Comparison of ENCODE assay signal across 1 cellular context in the genomic region with DNA sequence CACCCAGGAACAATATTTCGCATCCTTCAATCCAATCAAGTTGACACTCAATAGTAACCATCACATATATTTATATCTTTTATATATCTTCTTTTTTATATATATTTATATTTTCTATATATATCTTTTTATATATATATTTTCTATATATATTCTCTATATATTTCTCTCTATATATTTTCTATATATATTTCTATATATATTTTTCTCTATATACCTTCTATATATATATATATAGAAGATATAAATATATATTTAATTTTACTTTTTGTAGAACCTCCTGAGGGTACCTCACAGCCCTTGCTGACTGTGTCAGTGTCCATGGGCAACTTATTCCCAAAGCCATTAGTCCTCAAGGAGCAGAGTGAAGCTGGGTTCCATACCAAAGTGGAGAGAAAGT.
TF ChIP-seq lines count a peak whose summit lies in the region.

No MANE protein-coding gene starts in this region.

TF ChIP-seq in GM23338, 12 proteins besides CTCF, POLR2A, EP300 and RAD21 (continued from another document):
- TF ChIP-seq, protein P1, sequence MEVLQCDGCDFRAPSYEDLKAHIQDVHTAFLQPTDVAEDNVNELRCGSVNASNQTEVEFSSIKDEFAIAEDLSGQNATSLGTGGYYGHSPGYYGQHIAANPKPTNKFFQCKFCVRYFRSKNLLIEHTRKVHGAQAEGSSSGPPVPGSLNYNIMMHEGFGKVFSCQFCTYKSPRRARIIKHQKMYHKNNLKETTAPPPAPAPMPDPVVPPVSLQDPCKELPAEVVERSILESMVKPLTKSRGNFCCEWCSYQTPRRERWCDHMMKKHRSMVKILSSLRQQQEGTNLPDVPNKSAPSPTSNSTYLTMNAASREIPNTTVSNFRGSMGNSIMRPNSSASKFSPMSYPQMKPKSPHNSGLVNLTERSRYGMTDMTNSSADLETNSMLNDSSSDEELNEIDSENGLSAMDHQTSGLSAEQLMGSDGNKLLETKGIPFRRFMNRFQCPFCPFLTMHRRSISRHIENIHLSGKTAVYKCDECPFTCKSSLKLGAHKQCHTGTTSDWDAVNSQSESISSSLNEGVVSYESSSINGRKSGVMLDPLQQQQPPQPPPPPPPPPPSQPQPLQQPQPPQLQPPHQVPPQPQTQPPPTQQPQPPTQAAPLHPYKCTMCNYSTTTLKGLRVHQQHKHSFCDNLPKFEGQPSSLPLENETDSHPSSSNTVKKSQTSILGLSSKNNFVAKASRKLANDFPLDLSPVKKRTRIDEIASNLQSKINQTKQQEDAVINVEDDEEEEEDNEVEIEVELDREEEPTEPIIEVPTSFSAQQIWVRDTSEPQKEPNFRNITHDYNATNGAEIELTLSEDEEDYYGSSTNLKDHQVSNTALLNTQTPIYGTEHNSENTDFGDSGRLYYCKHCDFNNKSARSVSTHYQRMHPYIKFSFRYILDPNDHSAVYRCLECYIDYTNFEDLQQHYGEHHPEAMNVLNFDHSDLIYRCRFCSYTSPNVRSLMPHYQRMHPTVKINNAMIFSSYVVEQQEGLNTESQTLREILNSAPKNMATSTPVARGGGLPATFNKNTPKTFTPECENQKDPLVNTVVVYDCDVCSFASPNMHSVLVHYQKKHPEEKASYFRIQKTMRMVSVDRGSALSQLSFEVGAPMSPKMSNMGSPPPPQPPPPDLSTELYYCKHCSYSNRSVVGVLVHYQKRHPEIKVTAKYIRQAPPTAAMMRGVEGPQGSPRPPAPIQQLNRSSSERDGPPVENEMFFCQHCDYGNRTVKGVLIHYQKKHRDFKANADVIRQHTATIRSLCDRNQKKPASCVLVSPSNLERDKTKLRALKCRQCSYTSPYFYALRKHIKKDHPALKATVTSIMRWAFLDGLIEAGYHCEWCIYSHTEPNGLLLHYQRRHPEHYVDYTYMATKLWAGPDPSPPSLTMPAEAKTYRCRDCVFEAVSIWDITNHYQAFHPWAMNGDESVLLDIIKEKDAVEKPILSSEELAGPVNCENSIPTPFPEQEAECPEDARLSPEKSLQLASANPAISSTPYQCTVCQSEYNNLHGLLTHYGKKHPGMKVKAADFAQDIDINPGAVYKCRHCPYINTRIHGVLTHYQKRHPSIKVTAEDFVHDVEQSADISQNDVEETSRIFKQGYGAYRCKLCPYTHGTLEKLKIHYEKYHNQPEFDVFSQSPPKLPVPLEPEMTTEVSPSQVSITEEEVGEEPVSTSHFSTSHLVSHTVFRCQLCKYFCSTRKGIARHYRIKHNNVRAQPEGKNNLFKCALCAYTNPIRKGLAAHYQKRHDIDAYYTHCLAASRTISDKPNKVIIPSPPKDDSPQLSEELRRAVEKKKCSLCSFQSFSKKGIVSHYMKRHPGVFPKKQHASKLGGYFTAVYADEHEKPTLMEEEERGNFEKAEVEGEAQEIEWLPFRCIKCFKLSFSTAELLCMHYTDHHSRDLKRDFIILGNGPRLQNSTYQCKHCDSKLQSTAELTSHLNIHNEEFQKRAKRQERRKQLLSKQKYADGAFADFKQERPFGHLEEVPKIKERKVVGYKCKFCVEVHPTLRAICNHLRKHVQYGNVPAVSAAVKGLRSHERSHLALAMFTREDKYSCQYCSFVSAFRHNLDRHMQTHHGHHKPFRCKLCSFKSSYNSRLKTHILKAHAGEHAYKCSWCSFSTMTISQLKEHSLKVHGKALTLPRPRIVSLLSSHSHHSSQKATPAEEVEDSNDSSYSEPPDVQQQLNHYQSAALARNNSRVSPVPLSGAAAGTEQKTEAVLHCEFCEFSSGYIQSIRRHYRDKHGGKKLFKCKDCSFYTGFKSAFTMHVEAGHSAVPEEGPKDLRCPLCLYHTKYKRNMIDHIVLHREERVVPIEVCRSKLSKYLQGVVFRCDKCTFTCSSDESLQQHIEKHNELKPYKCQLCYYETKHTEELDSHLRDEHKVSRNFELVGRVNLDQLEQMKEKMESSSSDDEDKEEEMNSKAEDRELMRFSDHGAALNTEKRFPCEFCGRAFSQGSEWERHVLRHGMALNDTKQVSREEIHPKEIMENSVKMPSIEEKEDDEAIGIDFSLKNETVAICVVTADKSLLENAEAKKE (CRISPR knock-in tag; IDR thresholded peaks at IDR 0.05), result no peak
- no peak for TF ChIP-seq POLR2AphosphoS5 (IDR thresholded peaks at IDR 0.05; ENCODE audit: low read depth)
- no peak for TF ChIP-seq STAT1 (IDR thresholded peaks at IDR 0.05; ENCODE audit: unreplicated experiment)
- no peak for TF ChIP-seq NANOG (IDR thresholded peaks at IDR 0.05; ENCODE audit: borderline replicate concordance)
- no peak for TF ChIP-seq JUNB (IDR thresholded peaks at IDR 0.05; ENCODE audit: unreplicated experiment)
- no peak for TF ChIP-seq ZNF114 (CRISPR knock-in tag; IDR thresholded peaks at IDR 0.05)
- TF ChIP-seq, protein P2, sequence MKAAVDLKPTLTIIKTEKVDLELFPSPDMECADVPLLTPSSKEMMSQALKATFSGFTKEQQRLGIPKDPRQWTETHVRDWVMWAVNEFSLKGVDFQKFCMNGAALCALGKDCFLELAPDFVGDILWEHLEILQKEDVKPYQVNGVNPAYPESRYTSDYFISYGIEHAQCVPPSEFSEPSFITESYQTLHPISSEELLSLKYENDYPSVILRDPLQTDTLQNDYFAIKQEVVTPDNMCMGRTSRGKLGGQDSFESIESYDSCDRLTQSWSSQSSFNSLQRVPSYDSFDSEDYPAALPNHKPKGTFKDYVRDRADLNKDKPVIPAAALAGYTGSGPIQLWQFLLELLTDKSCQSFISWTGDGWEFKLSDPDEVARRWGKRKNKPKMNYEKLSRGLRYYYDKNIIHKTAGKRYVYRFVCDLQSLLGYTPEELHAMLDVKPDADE (IDR thresholded peaks at IDR 0.05), result no peak
